8 cellular contexts compared by ENCODE assay signal in genomic region chr1:32500387-32501209, GRCh38. TPM values are rescaled to one million over a fixed set of nuclear protein-coding genes. Genes with fewer than 3 reads are reported as not detected.
A peak's percentile ranks its signal among the peaks of the same experiment; 100 is the strongest.
DNase-seq lines count a peak whose midpoint lies in the region; TF ChIP-seq lines count a peak whose summit lies in the region.

No MANE protein-coding gene starts in this region.

- peak overlapping the region; percentile 52 to 88 (median 72) for H3K4me3 ChIP-seq in esophagus squamous epithelium

- DNase-seq in DMS153 (lab: John Stamatoyannopoulos, UW) = peak; percentile 61
- DNase-seq in HEK293T (ENCODE audit: extremely low spot score) = peak; percentile 90
- DNase-seq in NCI-H2227 (lab: John Stamatoyannopoulos, UW; ENCODE audit: unreplicated experiment) = peak; percentile 87
- DNase-seq in activated CD8-positive, alpha-beta memory T cell treated with anti-CD3 and anti-CD28 coated beads for 48 hours (ENCODE audit: low read depth in 2 of 3, low spot score in 2 of 3) = peak in 2 of 3 experiments; percentile 3 to 6
- DNase-seq in esophagus squamous epithelium (lab: John Stamatoyannopoulos, UW) = no peak
- DNase-seq in mucosa of gallbladder (ENCODE audit: low spot score) = peak; percentile 47
- DNase-seq in substantia nigra (lab: John Stamatoyannopoulos, UW) = peak in 41 of 49 donors; percentile 12 to 72 (median 38)
- DNase-seq in cerebellar nuclear complex (lab: John Stamatoyannopoulos, UW) = no peak

- no peaks in the 10 kb centered on the region for H3K9me3 ChIP-seq in esophagus squamous epithelium

- peaks cover 8 to 65% (median 32%) of the 10 kb centered on the region in 3 donors for H3K4me1 ChIP-seq in esophagus squamous epithelium

- peak in 3 of 6 experiments; percentile 38 to 58 (median 48) for TF ChIP-seq CTCF in esophagus squamous epithelium (IDR thresholded peaks at IDR 0.05)

- 2 to 9% methylated on average over 6 to 35 of the region's 99 CpGs for WGBS in esophagus squamous epithelium, 2 donors

- CTCF ChIA-PET in HEK293T (lab: Yijun Ruan, JAX) = no interaction called here

- peak in 1 of 4 donors; percentile 63 for TF ChIP-seq POLR2A in esophagus squamous epithelium (IDR thresholded peaks at IDR 0.05)

- intact Hi-C loops in esophagus squamous epithelium (cut with DNase I) = no loop called here

- peak overlapping the region; percentile 85 to 99 (median 94) for H3K27ac ChIP-seq in esophagus squamous epithelium
- peak overlapping the region; percentile 79 for H3K27ac ChIP-seq in substantia nigra (ENCODE audit: low read depth, low read length, poor library complexity, severe bottlenecking)

- no peaks in the 10 kb centered on the region for H3K27me3 ChIP-seq in esophagus squamous epithelium

- POLR2A ChIA-PET in HEK293T (lab: Yijun Ruan, JAX) = no interaction called here

- no peaks in the 10 kb centered on the region for H3K36me3 ChIP-seq in esophagus squamous epithelium

TF ChIP-seq in HEK293T, 16 proteins besides CTCF, POLR2A, EP300 and RAD21:
- TF ChIP-seq L3MBTL2 (conservative IDR thresholded peaks at IDR 0.05) (no peak), FOXK2 (IDR thresholded peaks at IDR 0.05) (no peak), SUZ12 (IDR thresholded peaks at IDR 0.05) (no peak), PKNOX1 (IDR thresholded peaks at IDR 0.05) (no peak), FOXA1 (IDR thresholded peaks at IDR 0.05) (no peak), ELF4 (IDR thresholded peaks at IDR 0.05) (no peak), CTBP1 (IDR thresholded peaks at IDR 0.05; ENCODE audit: borderline replicate concordance) (peak; percentile 55; the same call in 1 of the 2 replicates), NFRKB (IDR thresholded peaks at IDR 0.05) (no peak), HDGF (IDR thresholded peaks at IDR 0.05; ENCODE audit: borderline replicate concordance) (no peak), TARDBP (IDR thresholded peaks at IDR 0.05) (no peak), ZNF384 (IDR thresholded peaks at IDR 0.05) (no peak), BHLHE40 (IDR thresholded peaks at IDR 0.05; ENCODE audit: borderline replicate concordance) (no peak), FOXM1 (IDR thresholded peaks at IDR 0.05; ENCODE audit: borderline replicate concordance) (peak; percentile 80; the same call in 1 of the 2 replicates), LEF1 (IDR thresholded peaks at IDR 0.05; ENCODE audit: borderline replicate concordance) (peak; percentile 75; the same call in 1 of the 2 replicates), ARNT (IDR thresholded peaks at IDR 0.05) (no peak; the same call in 1 of the 2 replicates)

RNA-seq across cellular contexts. Expression of gene ZBTB8B, which starts 35.7 kb away (rescaled TPM):
- total RNA-seq in esophagus squamous epithelium = not detected
- total RNA-seq in mucosa of gallbladder = 0.03 TPM

RNA-seq across cellular contexts. Expression of gene ZBTB8A, which starts 38.6 kb away (rescaled TPM):
- total RNA-seq in esophagus squamous epithelium (1 to 10 TPM; 2.4 to 6.1 (median 2.8) TPM), mucosa of gallbladder (7.3 TPM)

Comparison
In these comparisons a context has a peak if more than half of its experiments do, and no peak if none do; other contexts are left out.
1. DNase-seq: peak in DMS153 (single experiment), HEK293T (single experiment), NCI-H2227 (single experiment), activated CD8-positive, alpha-beta memory T cell treated with anti-CD3 and anti-CD28 coated beads for 48 hours (2 of 3), mucosa of gallbladder (single experiment) and substantia nigra (41 of 49); none in esophagus squamous epithelium (single experiment) and cerebellar nuclear complex (0 of 2).